Comparison of ENCODE assay signal across 23 cellular contexts in genomic region chr17:80010283-80010858, GRCh38.
"Had no signal": no experiment of that assay in that cellular context is flagged by ENCODE, and none has a peak within 500 bp of the region (broad histone marks: within the 10 kb centered on the region; RNA-seq: fewer than 3 reads in every experiment).

No MANE protein-coding gene starts in this region.

- DNase-seq: cerebellar nuclear complex; cortex of kidney; effector memory CD8-positive, alpha-beta T cell; erythroblast; esophagus squamous epithelium; foreskin melanocyte; glutamatergic neuron; hypothalamus; lower lobe of right lung; natural killer cell; sigmoid colon; stimulated activated CD4-positive, alpha-beta T cell treated with anti-CD3 and anti-CD28 coated beads, Interleukin-4, amount 100 ng/mL, for 4 hours; stimulated activated naive CD8-positive, alpha-beta T cell treated with anti-CD3 and anti-CD28 coated beads, Interleukin-15, Interleukin-2, amounts not matched to agents 100 U/mL and 50 U/mL, for 24 hours had no signal

- H3K36me3 ChIP-seq: neutrophil had no signal

- H2AFZ ChIP-seq: parathyroid adenoma had no signal

- H3K4me3 ChIP-seq: esophagus squamous epithelium, left lung, lower lobe of right lung, sigmoid colon, thoracic aorta, tibial nerve, upper lobe of left lung had no signal

- H3K9me3 ChIP-seq: esophagus squamous epithelium, left lung, lower lobe of right lung, neutrophil, sigmoid colon, thoracic aorta, tibial nerve, upper lobe of left lung had no signal

- H3K9ac ChIP-seq: parathyroid adenoma had no signal

- ATAC-seq: effector memory CD8-positive, alpha-beta T cell; left lung; lower lobe of right lung; natural killer cell; stimulated activated memory B cell treated with anti-CD40 and anti-IgM and Interleukin-4, amounts not matched to agents 10 μg/mL and 1 μg/mL and 100 μg/mL, for 72 hours; stimulated activated naive CD8-positive, alpha-beta T cell treated with anti-CD3 and anti-CD28 coated beads, Interleukin-15, Interleukin-2, amounts not matched to agents 100 U/mL and 50 U/mL, for 24 hours had no signal

- H3K27ac ChIP-seq: esophagus squamous epithelium, left lung, lower lobe of right lung, neutrophil, parathyroid adenoma, sigmoid colon, thoracic aorta, tibial nerve, upper lobe of left lung had no signal

- FAIRE-seq: endometrium, keratinocyte, urothelium cell line had no signal

- H3K27me3 ChIP-seq: esophagus squamous epithelium, left lung, neutrophil, sigmoid colon, tibial nerve, upper lobe of left lung had no signal
